ENCODE assay signal across 8 cellular contexts in genomic region chr1:167714098-167714850, GRCh38.
DNase-seq lines count a peak whose midpoint lies in the region; ATAC-seq and TF ChIP-seq lines count a peak whose summit lies in the region.

No MANE protein-coding gene starts in this region.

- TF ChIP-seq CTCF in AG09319 (IDR thresholded peaks at IDR 0.05; ENCODE audit: low read depth, low read length), result no peak

- H3K36me3 Mint-ChIP-seq in central memory CD8-positive, alpha-beta T cell (ENCODE audit: insufficient read depth), result peaks cover 43% of the 10 kb centered on the region

- ATAC-seq in GM19025 (IDR thresholded peaks at IDR 0.05; ENCODE audit: low read depth, unreplicated experiment) (peak; percentile 56), HG03280 (IDR thresholded peaks at IDR 0.05; ENCODE audit: unreplicated experiment) (peak; percentile 55)
- ATAC-seq in activated CD4-positive, CD25-positive, alpha-beta regulatory T cell treated with anti-CD3 and anti-CD28 coated beads, Interleukin-2, amount 50 U/mL, for 24 hours, result peak; percentile 73
- peak; percentile 57 for ATAC-seq in central memory CD8-positive, alpha-beta T cell (replicated peaks; ENCODE audit: extremely low read depth, poor library complexity, severe bottlenecking)

- H3K9me3 Mint-ChIP-seq in central memory CD8-positive, alpha-beta T cell, result peaks cover 12% of the 10 kb centered on the region

- H3K27ac Mint-ChIP-seq in central memory CD8-positive, alpha-beta T cell (ENCODE audit: low read depth), result peak overlapping the region; percentile 100

- peak; percentile 68 for DNase-seq in AG09319 (ENCODE audit: extremely low read depth, low read depth)
- peak; percentile 89 for DNase-seq in NCI-H345 (lab: John Stamatoyannopoulos, UW)
- peak; percentile 85 to 94 for DNase-seq in central memory CD8-positive, alpha-beta T cell (ENCODE audit: low spot score in 2 of 2)
- DNase-seq in kidney tubule cell (ENCODE audit: low spot score), result peak; percentile 85
- peak; percentile 83 to 93 for DNase-seq in stimulated activated CD4-positive, alpha-beta T cell treated with anti-CD3 and anti-CD28 coated beads, Interleukin-1b, Interleukin-23, amount 100 ng/mL, for 1 hour (ENCODE audit: low read depth in 2 of 2)

- H3K27me3 Mint-ChIP-seq in central memory CD8-positive, alpha-beta T cell, result peaks cover 15% of the 10 kb centered on the region

- peaks cover 36% of the 10 kb centered on the region for H3K4me1 Mint-ChIP-seq in central memory CD8-positive, alpha-beta T cell

- H3K4me3 Mint-ChIP-seq in central memory CD8-positive, alpha-beta T cell, result peak overlapping the region; percentile 92

Comparison
In these comparisons a context has a peak if more than half of its experiments do, and no peak if none do; other contexts are left out.
1. Peak in every context shown above with its lines: DNase-seq and ATAC-seq.